Comparison of ENCODE assay signal across 8 cellular contexts in genomic region chr14:77641534-77642341, GRCh38.
DNase-seq lines count a peak whose midpoint lies in the region; ATAC-seq and TF ChIP-seq lines count a peak whose summit lies in the region.

No MANE protein-coding gene starts in this region.

- peak; percentile 83 to 85 for DNase-seq in AML-193 (lab: John Stamatoyannopoulos, UW)
- peak; percentile 33 for DNase-seq in T follicular helper cell (ENCODE audit: low read depth)
- DNase-seq in adipocyte (ENCODE audit: low read depth): peak; percentile 67
- peak; percentile 74 for DNase-seq in hepatic stellate cell (ENCODE audit: low spot score)
- peak; percentile 67 for DNase-seq in stimulated activated CD4-positive, alpha-beta T cell treated with anti-CD3 and anti-CD28 coated beads, Interleukin-12 subunit alpha, Interleukin-12 subunit beta, amount 100 ng/mL, for 4 hours
- no peak for DNase-seq in WERI-Rb-1

- ATAC-seq in GM21528 (IDR thresholded peaks at IDR 0.05; ENCODE audit: low FRiP score, unreplicated experiment) (peak; percentile 65), GM18520 (IDR thresholded peaks at IDR 0.05; ENCODE audit: unreplicated experiment) (no peak)

- H3K27ac ChIP-seq in WERI-Rb-1: no peak overlapping the region

- H3K27me3 ChIP-seq in adipocyte (replicated peaks; ENCODE audit: control insufficient read depth, insufficient read depth, low read length): no peaks in the 10 kb centered on the region
- no peaks in the 10 kb centered on the region for H3K27me3 ChIP-seq in WERI-Rb-1 (ENCODE audit: insufficient read depth, low read depth, severe bottlenecking)

- H3K9ac ChIP-seq in adipocyte (ENCODE audit: low read length): peak overlapping the region; percentile 70

- H3K9me3 ChIP-seq in adipocyte (ENCODE audit: control insufficient read depth, low read length) (peaks cover 2% of the 10 kb centered on the region), WERI-Rb-1 (ENCODE audit: severe bottlenecking) (no peaks in the 10 kb centered on the region)

- TF ChIP-seq CTCF in WERI-Rb-1 (IDR thresholded peaks at IDR 0.05; ENCODE audit: low read depth, low read length): no peak

- H3K36me3 ChIP-seq in adipocyte (ENCODE audit: control insufficient read depth, insufficient read depth, low read length, severe bottlenecking): no peaks in the 10 kb centered on the region
- no peaks in the 10 kb centered on the region for H3K36me3 ChIP-seq in WERI-Rb-1

- peak overlapping the region; percentile 76 for H3K4me3 ChIP-seq in adipocyte (ENCODE audit: low read length)
- H3K4me3 ChIP-seq in WERI-Rb-1 (ENCODE audit: low read depth, low read length): no peak overlapping the region

- peaks cover 19% of the 10 kb centered on the region for H3K4me1 ChIP-seq in adipocyte (ENCODE audit: control insufficient read depth, insufficient read depth, low read length)
